1 cellular context compared by ENCODE assay signal in the genomic region with DNA sequence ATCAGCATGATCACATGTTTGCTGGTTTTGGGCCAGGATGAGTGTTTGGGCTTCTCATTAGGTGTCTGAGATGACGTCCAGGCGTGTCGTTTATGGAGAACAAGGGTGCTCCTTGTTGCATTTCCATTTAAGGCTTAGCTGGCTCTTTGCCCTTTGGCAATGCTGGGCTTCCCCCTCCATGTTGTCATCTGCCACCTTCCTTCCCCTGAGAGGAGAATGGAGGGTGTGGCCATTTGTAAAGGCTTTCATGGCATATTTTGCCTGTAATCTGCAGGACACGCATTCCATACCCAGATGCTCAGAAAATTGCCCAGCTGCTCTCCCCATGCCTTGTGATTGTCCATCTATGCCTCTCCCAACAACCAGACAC.
TF ChIP-seq lines count a peak whose summit lies in the region.

No MANE protein-coding gene starts in this region.

TF ChIP-seq in SK-N-SH, 30 proteins besides CTCF, POLR2A, EP300 and RAD21 (continued from another document):
- TF ChIP-seq, protein P1, sequence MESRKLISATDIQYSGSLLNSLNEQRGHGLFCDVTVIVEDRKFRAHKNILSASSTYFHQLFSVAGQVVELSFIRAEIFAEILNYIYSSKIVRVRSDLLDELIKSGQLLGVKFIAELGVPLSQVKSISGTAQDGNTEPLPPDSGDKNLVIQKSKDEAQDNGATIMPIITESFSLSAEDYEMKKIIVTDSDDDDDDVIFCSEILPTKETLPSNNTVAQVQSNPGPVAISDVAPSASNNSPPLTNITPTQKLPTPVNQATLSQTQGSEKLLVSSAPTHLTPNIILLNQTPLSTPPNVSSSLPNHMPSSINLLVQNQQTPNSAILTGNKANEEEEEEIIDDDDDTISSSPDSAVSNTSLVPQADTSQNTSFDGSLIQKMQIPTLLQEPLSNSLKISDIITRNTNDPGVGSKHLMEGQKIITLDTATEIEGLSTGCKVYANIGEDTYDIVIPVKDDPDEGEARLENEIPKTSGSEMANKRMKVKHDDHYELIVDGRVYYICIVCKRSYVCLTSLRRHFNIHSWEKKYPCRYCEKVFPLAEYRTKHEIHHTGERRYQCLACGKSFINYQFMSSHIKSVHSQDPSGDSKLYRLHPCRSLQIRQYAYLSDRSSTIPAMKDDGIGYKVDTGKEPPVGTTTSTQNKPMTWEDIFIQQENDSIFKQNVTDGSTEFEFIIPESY (IDR thresholded peaks at IDR 0.05; ENCODE audit: borderline replicate concordance, low read depth) = no peak
- TF ChIP-seq MXI1 (IDR thresholded peaks at IDR 0.05; ENCODE audit: low read depth, low read length) (no peak), ELF1 (IDR thresholded peaks at IDR 0.05) (no peak), NRF1 (IDR thresholded peaks at IDR 0.05; ENCODE audit: low read depth, low read length) (no peak), YY1 (IDR thresholded peaks at IDR 0.05; ENCODE audit: low read depth) (no peak), CHD2 (IDR thresholded peaks at IDR 0.05; ENCODE audit: low read length, partially characterized antibody) (no peak), JUND (IDR thresholded peaks at IDR 0.05) (no peak), USF2 (IDR thresholded peaks at IDR 0.05; ENCODE audit: borderline replicate concordance, low read depth, low read length) (no peak), TCF12 (IDR thresholded peaks at IDR 0.05) (no peak)
- TF ChIP-seq, protein P2, sequence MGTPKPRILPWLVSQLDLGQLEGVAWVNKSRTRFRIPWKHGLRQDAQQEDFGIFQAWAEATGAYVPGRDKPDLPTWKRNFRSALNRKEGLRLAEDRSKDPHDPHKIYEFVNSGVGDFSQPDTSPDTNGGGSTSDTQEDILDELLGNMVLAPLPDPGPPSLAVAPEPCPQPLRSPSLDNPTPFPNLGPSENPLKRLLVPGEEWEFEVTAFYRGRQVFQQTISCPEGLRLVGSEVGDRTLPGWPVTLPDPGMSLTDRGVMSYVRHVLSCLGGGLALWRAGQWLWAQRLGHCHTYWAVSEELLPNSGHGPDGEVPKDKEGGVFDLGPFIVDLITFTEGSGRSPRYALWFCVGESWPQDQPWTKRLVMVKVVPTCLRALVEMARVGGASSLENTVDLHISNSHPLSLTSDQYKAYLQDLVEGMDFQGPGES (IDR thresholded peaks at IDR 0.05; ENCODE audit: low read depth, low read length) = no peak
- TF ChIP-seq, protein P3, sequence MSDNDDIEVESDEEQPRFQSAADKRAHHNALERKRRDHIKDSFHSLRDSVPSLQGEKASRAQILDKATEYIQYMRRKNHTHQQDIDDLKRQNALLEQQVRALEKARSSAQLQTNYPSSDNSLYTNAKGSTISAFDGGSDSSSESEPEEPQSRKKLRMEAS (IDR thresholded peaks at IDR 0.05; ENCODE audit: low read depth) = no peak
- TF ChIP-seq, protein P4, sequence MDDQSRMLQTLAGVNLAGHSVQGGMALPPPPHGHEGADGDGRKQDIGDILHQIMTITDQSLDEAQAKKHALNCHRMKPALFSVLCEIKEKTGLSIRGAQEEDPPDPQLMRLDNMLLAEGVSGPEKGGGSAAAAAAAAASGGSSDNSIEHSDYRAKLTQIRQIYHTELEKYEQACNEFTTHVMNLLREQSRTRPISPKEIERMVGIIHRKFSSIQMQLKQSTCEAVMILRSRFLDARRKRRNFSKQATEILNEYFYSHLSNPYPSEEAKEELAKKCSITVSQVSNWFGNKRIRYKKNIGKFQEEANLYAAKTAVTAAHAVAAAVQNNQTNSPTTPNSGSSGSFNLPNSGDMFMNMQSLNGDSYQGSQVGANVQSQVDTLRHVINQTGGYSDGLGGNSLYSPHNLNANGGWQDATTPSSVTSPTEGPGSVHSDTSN (IDR thresholded peaks at IDR 0.05) = no peak
- TF ChIP-seq, protein P5, sequence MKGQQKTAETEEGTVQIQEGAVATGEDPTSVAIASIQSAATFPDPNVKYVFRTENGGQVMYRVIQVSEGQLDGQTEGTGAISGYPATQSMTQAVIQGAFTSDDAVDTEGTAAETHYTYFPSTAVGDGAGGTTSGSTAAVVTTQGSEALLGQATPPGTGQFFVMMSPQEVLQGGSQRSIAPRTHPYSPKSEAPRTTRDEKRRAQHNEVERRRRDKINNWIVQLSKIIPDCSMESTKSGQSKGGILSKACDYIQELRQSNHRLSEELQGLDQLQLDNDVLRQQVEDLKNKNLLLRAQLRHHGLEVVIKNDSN (IDR thresholded peaks at IDR 0.05; ENCODE audit: borderline replicate concordance, low read depth) = no peak
